16 cellular contexts compared by ENCODE assay signal in genomic region chr1:17633654-17634053, GRCh38.
A peak's percentile ranks its signal among the peaks of the same experiment; 100 is the strongest.
DNase-seq lines count a peak whose midpoint lies in the region; ATAC-seq and TF ChIP-seq lines count a peak whose summit lies in the region.
"Had no signal": no experiment of that assay in that cellular context is flagged by ENCODE, and none has a peak within 500 bp of the region (broad histone marks: within the 10 kb centered on the region; RNA-seq: fewer than 3 reads in every experiment).

No MANE protein-coding gene starts in this region.

- H3K18ac ChIP-seq in trophoblast cell (ENCODE audit: low read length), result no peak overlapping the region

- no peaks in the 10 kb centered on the region for H3K27me3 ChIP-seq in trophoblast cell (ENCODE audit: insufficient read depth, low read length)
- no peaks in the 10 kb centered on the region for H3K27me3 ChIP-seq in spleen (replicated peaks in 1 of 7)
- H3K27me3 ChIP-seq in stomach, result no peaks in the 10 kb centered on the region
- H3K27me3 ChIP-seq: colonic mucosa had no signal

- H3K36me3 ChIP-seq in trophoblast cell (ENCODE audit: control insufficient read depth in 1 of 2, insufficient read depth in 2 of 2, low read length in 2 of 2) (peaks cover 60 to 64% of the 10 kb centered on the region in 2 experiments), spleen (peaks cover 0 to 87% (median 26%) of the 10 kb centered on the region in 6 donors), stomach (peaks cover 61 to 100% (median 100%) of the 10 kb centered on the region in 4 donors)

- H3K23ac ChIP-seq in trophoblast cell (ENCODE audit: low read length), result no peak overlapping the region

- no peak overlapping the region for H3K27ac ChIP-seq in trophoblast cell (ENCODE audit: low read depth, low read length)
- no peak overlapping the region for H3K27ac ChIP-seq in spleen
- H3K27ac ChIP-seq in stomach, result peak overlapping the region in 2 of 5 donors; percentile 38 to 50
- H3K27ac ChIP-seq: colonic mucosa, parathyroid adenoma had no signal

- no peak overlapping the region for H2BK5ac ChIP-seq in trophoblast cell (ENCODE audit: low read depth, low read length, poor library complexity)

- H4K91ac ChIP-seq in trophoblast cell (ENCODE audit: low read depth, low read length), result no peak overlapping the region

- H2BK120ac ChIP-seq in trophoblast cell (ENCODE audit: insufficient read depth, low read length, poor library complexity), result no peak overlapping the region

- TF ChIP-seq EP300 in stomach (IDR thresholded peaks at IDR 0.05), result no peak

- no peak overlapping the region for H3K14ac ChIP-seq in trophoblast cell (ENCODE audit: low read length)

- H3K4ac ChIP-seq in trophoblast cell (ENCODE audit: low read depth, low read length), result no peak overlapping the region

- H3K9me3 ChIP-seq in trophoblast cell (ENCODE audit: insufficient read depth, low read depth, low read length), result peaks cover 2% of the 10 kb centered on the region
- H3K9me3 ChIP-seq in spleen, result no peaks in the 10 kb centered on the region
- no peaks in the 10 kb centered on the region for H3K9me3 ChIP-seq in stomach
- H3K9me3 ChIP-seq: colonic mucosa had no signal

- no peak overlapping the region for H4K12ac ChIP-seq in trophoblast cell (ENCODE audit: low read depth, low read length)

- DNase-seq in EH (ENCODE audit: low read depth), result peak; percentile 80
- DNase-seq in NCI-H226, result peak; percentile 85
- peak; percentile 29 for DNase-seq in choroid plexus epithelial cell (ENCODE audit: low read depth)
- peak; percentile 59 to 69 for DNase-seq in trophoblast cell
- DNase-seq in spleen, result no peak
- no peak for DNase-seq in stomach
- DNase-seq: activated CD4-positive, alpha-beta T cell treated with anti-CD3 and anti-CD28 coated beads, Interleukin-2, amount 50 U/mL, for 48 hours; colonic mucosa; H7; NCI-H2081 treated with DMSO at 0.1 percent for 48 hours; stimulated activated CD4-positive, alpha-beta T cell treated with anti-CD3 and anti-CD28 coated beads, Interleukin-4, amount 100 ng/mL, for 24 hours; T-helper 17 cell had no signal

- H3K79me1 ChIP-seq in trophoblast cell (ENCODE audit: low read length), result no peaks in the 10 kb centered on the region

- ATAC-seq in HG03095 (IDR thresholded peaks at IDR 0.05; ENCODE audit: unreplicated experiment), result no peak
- no peak for ATAC-seq in GM19452 (IDR thresholded peaks at IDR 0.05; ENCODE audit: unreplicated experiment)
- ATAC-seq: T-helper 17 cell had no signal

- TF ChIP-seq CTCF in choroid plexus epithelial cell (conservative IDR thresholded peaks at IDR 0.05; ENCODE audit: low read depth, low read length) (no peak), spleen (IDR thresholded peaks at IDR 0.05 in 8 of 11, conservative IDR thresholded peaks at IDR 0.05 in 3 of 11) (no peak), stomach (IDR thresholded peaks at IDR 0.05) (no peak)

- TF ChIP-seq POLR2A in spleen (IDR thresholded peaks at IDR 0.05) (no peak), stomach (IDR thresholded peaks at IDR 0.05) (no peak)

- intact Hi-C loops in spleen (cut with DNase I; ENCODE audit: low total_unique reads), result no loop called here
- intact Hi-C loops in stomach (cut with DNase I; ENCODE audit: low total_unique reads), result no loop called here

- H2BK12ac ChIP-seq in trophoblast cell (ENCODE audit: low read length), result no peak overlapping the region

- H3K4me3 ChIP-seq in choroid plexus epithelial cell (ENCODE audit: low read depth, low read length) (no peak overlapping the region), trophoblast cell (ENCODE audit: low read depth, low read length) (no peak overlapping the region), spleen (no peak overlapping the region), stomach (no peak overlapping the region)
- H3K4me3 ChIP-seq: colonic mucosa, lung had no signal

- no peaks in the 10 kb centered on the region for H3K79me2 ChIP-seq in trophoblast cell (ENCODE audit: control insufficient read depth, insufficient read depth, low read length, poor library complexity)
- H3K79me2 ChIP-seq: parathyroid adenoma had no signal

- no CpG with 5 or more reads among the region's 8 CpGs for WGBS in trophoblast cell (ENCODE audit: extremely low coverage, insufficient coverage, insufficient read length)
- WGBS in spleen, 5 donors, result 77 to 93% (median 88%) methylated on average over 8 of the region's 8 CpGs
- WGBS in stomach, 5 donors, result 55 to 78% (median 71%) methylated on average over 7 to 8 of the region's 8 CpGs

- H3K4me2 ChIP-seq in trophoblast cell (ENCODE audit: low read length), result no peak overlapping the region

- H3K4me1 ChIP-seq in trophoblast cell (ENCODE audit: control insufficient read depth in 1 of 2, insufficient read depth in 2 of 2, low read length in 2 of 2) (peaks cover 0 to 2% of the 10 kb centered on the region in 2 experiments), spleen (peaks cover 0 to 51% (median 28%) of the 10 kb centered on the region in 6 donors), stomach (peaks cover 0 to 26% (median 0%) of the 10 kb centered on the region in 4 donors)
- H3K4me1 ChIP-seq: colonic mucosa, parathyroid adenoma had no signal

- H2AFZ ChIP-seq in trophoblast cell (ENCODE audit: insufficient read depth, low read length, poor library complexity), result no peak overlapping the region
- H2AFZ ChIP-seq: parathyroid adenoma had no signal

- H2AK5ac ChIP-seq in trophoblast cell (ENCODE audit: low read length), result no peak overlapping the region

- no peak overlapping the region for H3K9ac ChIP-seq in trophoblast cell (ENCODE audit: low read length)
- H3K9ac ChIP-seq: parathyroid adenoma had no signal

- no peak overlapping the region for H4K8ac ChIP-seq in trophoblast cell (ENCODE audit: low read depth, low read length)

Comparison
In these comparisons a context has a peak if more than half of its experiments do, and no peak if none do; other contexts are left out.
1. DNase-seq: peak in EH (single experiment), NCI-H226 (single experiment), choroid plexus epithelial cell (single experiment) and trophoblast cell (2 of 2); none in spleen (single experiment) and stomach (single experiment).